In genomic region chr16:12391974-12392373, GRCh38 we compare ENCODE assay signal across 12 cellular contexts.
"Had no signal": no experiment of that assay in that cellular context is flagged by ENCODE, and none has a peak within 500 bp of the region (broad histone marks: within the 10 kb centered on the region; RNA-seq: fewer than 3 reads in every experiment).

No MANE protein-coding gene starts in this region.

- H3K36me3 ChIP-seq: right atrium auricular region, thoracic aorta had no signal

- DNase-seq: activated gamma-delta T cell; endodermal cell; head of caudate nucleus; nephron progenitor cell; stimulated activated CD4-positive, alpha-beta T cell treated with anti-CD3 and anti-CD28 coated beads, Interleukin-2, amount 100 ng/mL, for 48 hours; stimulated activated naive CD8-positive, alpha-beta T cell treated with anti-CD3 and anti-CD28 coated beads, Interleukin-15, amount 100 ng/mL, for 72 hours had no signal

- H3K27ac ChIP-seq: epithelial cell of prostate, thoracic aorta had no signal

- H3K27me3 ChIP-seq: right atrium auricular region had no signal

- H3K9me3 ChIP-seq: right atrium auricular region, thoracic aorta had no signal

- ATAC-seq: activated CD4-positive, CD25-positive, alpha-beta regulatory T cell treated with anti-CD3 and anti-CD28 coated beads, Interleukin-2, amount 50 U/mL, for 24 hours; activated naive CD4-positive, alpha-beta T cell treated with anti-CD3 and anti-CD28 coated beads, Interleukin-2, amount 50 U/mL, for 72 hours; stimulated activated naive CD8-positive, alpha-beta T cell treated with anti-CD3 and anti-CD28 coated beads, Interleukin-15, amount 100 ng/mL, for 72 hours had no signal

- H3K4me3 ChIP-seq: right atrium auricular region, skin epidermis, thoracic aorta had no signal
